1 cellular context compared by ENCODE assay signal in genomic region chr7:113890326-113891030, GRCh38.
TF ChIP-seq lines count a peak whose summit lies in the region.

No MANE protein-coding gene starts in this region.

TF ChIP-seq in IMR-90, 13 proteins besides CTCF, POLR2A, EP300 and RAD21:
- no peak for TF ChIP-seq FOS (IDR thresholded peaks at IDR 0.05; ENCODE audit: low read depth, low read length)
- no peak for TF ChIP-seq MXI1 (IDR thresholded peaks at IDR 0.05; ENCODE audit: borderline replicate concordance, low read depth, low read length)
- TF ChIP-seq BHLHE40 (IDR thresholded peaks at IDR 0.05; ENCODE audit: low read depth, low read length) = no peak
- no peak for TF ChIP-seq ELK1 (IDR thresholded peaks at IDR 0.05; ENCODE audit: borderline replicate concordance, low read depth, low read length)
- no peak for TF ChIP-seq MAZ (IDR thresholded peaks at IDR 0.05; ENCODE audit: borderline replicate concordance, low read depth, low read length)
- TF ChIP-seq RCOR1 (IDR thresholded peaks at IDR 0.05; ENCODE audit: insufficient replicate concordance, low read length) = no peak
- TF ChIP-seq CEBPB (IDR thresholded peaks at IDR 0.05; ENCODE audit: low read depth, low read length) = no peak
